ENCODE assay signal across 1 cellular context in genomic region chr1:26723013-26723991, GRCh38.
A peak's percentile ranks its signal among the peaks of the same experiment; 100 is the strongest.
TF ChIP-seq lines count a peak whose summit lies in the region.

No MANE protein-coding gene starts in this region.

TF ChIP-seq in HepG2, 621 proteins besides CTCF, POLR2A, EP300 and RAD21 (continued from another document and continues in another):
- TF ChIP-seq ZNF749 (CRISPR knock-in tag; IDR thresholded peaks at IDR 0.05; ENCODE audit: borderline replicate concordance) (no peak), ATF4 (CRISPR knock-in tag; IDR thresholded peaks at IDR 0.05) (no peak), ZFAT (CRISPR knock-in tag; conservative IDR thresholded peaks at IDR 0.05) (no peak), MAFK (conservative IDR thresholded peaks at IDR 0.05 in 1 of 2, IDR thresholded peaks at IDR 0.05 in 1 of 2; ENCODE audit: low read length in 2 of 2) (no peak), ZBTB44 (CRISPR knock-in tag; IDR thresholded peaks at IDR 0.05) (no peak), KLF16 (CRISPR knock-in tag; IDR thresholded peaks at IDR 0.05) (no peak; a peak in 1 of 4 replicates), KIAA2018 (CRISPR knock-in tag; IDR thresholded peaks at IDR 0.05; ENCODE audit: borderline replicate concordance) (no peak), ZNF274 (CRISPR knock-in tag; IDR thresholded peaks at IDR 0.05) (no peak), CREM (IDR thresholded peaks at IDR 0.05) (peak; percentile 67; the same call in 1 of the 2 replicates), CREM (CRISPR knock-in tag; IDR thresholded peaks at IDR 0.05) (no peak), THAP8 (CRISPR knock-in tag; IDR thresholded peaks at IDR 0.05; ENCODE audit: borderline replicate concordance) (no peak), SRF (IDR thresholded peaks at IDR 0.05; ENCODE audit: low read depth, low read length) (no peak), NBN (conservative IDR thresholded peaks at IDR 0.05) (no peak), THAP11 (CRISPR knock-in tag; IDR thresholded peaks at IDR 0.05) (0 out of 2 replicates have a peak, but pooled peaks have one; percentile 44), NFYB (CRISPR knock-in tag; IDR thresholded peaks at IDR 0.05) (no peak), HNRNPH1 (optimal IDR thresholded peaks at IDR 0.05; ENCODE audit: low read depth, low read length) (no peak), ARNT (IDR thresholded peaks at IDR 0.05) (no peak), LCORL (IDR thresholded peaks at IDR 0.05) (no peak), LCORL (CRISPR knock-in tag; IDR thresholded peaks at IDR 0.05) (peak; percentile 50; the same call in 1 of the 2 replicates), SP4 (CRISPR knock-in tag; IDR thresholded peaks at IDR 0.05) (peak; percentile 71; the same call in 1 of the 2 replicates), TCF7 (IDR thresholded peaks at IDR 0.05; ENCODE audit: low read depth) (no peak), ZNF3 (CRISPR knock-in tag; IDR thresholded peaks at IDR 0.05) (no peak), CC2D1A (CRISPR knock-in tag; IDR thresholded peaks at IDR 0.05) (no peak), SKIL (CRISPR knock-in tag; IDR thresholded peaks at IDR 0.05; ENCODE audit: borderline replicate concordance) (no peak), CCAR2 (optimal IDR thresholded peaks at IDR 0.05; ENCODE audit: low read depth, low read length) (no peak), HMGXB3 (CRISPR knock-in tag; IDR thresholded peaks at IDR 0.05; ENCODE audit: borderline replicate concordance) (peak; percentile 56; the same call in 1 of the 2 replicates), CBFB (CRISPR knock-in tag; IDR thresholded peaks at IDR 0.05) (no peak), HMG20A (CRISPR knock-in tag; IDR thresholded peaks at IDR 0.05; ENCODE audit: borderline replicate concordance) (no peak), HOXA5 (CRISPR knock-in tag; IDR thresholded peaks at IDR 0.05) (0 out of 2 replicates have a peak, but pooled peaks have one; percentile 42), ZNF331 (CRISPR knock-in tag; IDR thresholded peaks at IDR 0.05) (no peak), ZBTB4 (CRISPR knock-in tag; IDR thresholded peaks at IDR 0.05; ENCODE audit: borderline replicate concordance) (no peak), NR2C2 (CRISPR knock-in tag; IDR thresholded peaks at IDR 0.05; ENCODE audit: borderline replicate concordance) (no peak), SNAPC2 (CRISPR knock-in tag; IDR thresholded peaks at IDR 0.05) (no peak), ZNF235 (CRISPR knock-in tag; IDR thresholded peaks at IDR 0.05; ENCODE audit: borderline replicate concordance) (no peak), E2F1 (CRISPR knock-in tag; IDR thresholded peaks at IDR 0.05) (no peak), ZNF75D (CRISPR knock-in tag; IDR thresholded peaks at IDR 0.05; ENCODE audit: borderline replicate concordance) (no peak), ZNF414 (CRISPR knock-in tag; IDR thresholded peaks at IDR 0.05) (no peak), BORCS8-MEF2B (CRISPR knock-in tag; IDR thresholded peaks at IDR 0.05) (no peak)
